In genomic region chr13:51620165-51620983, GRCh38 we compare ENCODE assay signal across 12 cellular contexts. TPM values are rescaled to one million over a fixed set of nuclear protein-coding genes. Genes with fewer than 3 reads are reported as not detected.
DNase-seq lines count a peak whose midpoint lies in the region; ATAC-seq, FAIRE-seq and TF ChIP-seq lines count a peak whose summit lies in the region.
"Had no signal": no experiment of that assay in that cellular context is flagged by ENCODE, and none has a peak within 500 bp of the region (broad histone marks: within the 10 kb centered on the region; RNA-seq: fewer than 3 reads in every experiment).

No MANE protein-coding gene starts in this region.

- H3K36me3 ChIP-seq in gastrocnemius medialis (no peaks in the 10 kb centered on the region), kidney (ENCODE audit: control insufficient read depth in 1 of 2, insufficient read depth in 2 of 2, low read length in 2 of 2) (no peaks in the 10 kb centered on the region)

- no peaks in the 10 kb centered on the region for H3K9me3 ChIP-seq in T-helper 17 cell (ENCODE audit: control insufficient read depth, low read length, poor library complexity, severe bottlenecking)
- no peaks in the 10 kb centered on the region for H3K9me3 ChIP-seq in gastrocnemius medialis
- no peaks in the 10 kb centered on the region for H3K9me3 ChIP-seq in kidney (ENCODE audit: control insufficient read depth in 1 of 2, low read length in 2 of 2)

- ATAC-seq in T-helper 17 cell, result no peak
- peak; percentile 36 to 47 for ATAC-seq in gastrocnemius medialis
- no peak for ATAC-seq in HG02884 (IDR thresholded peaks at IDR 0.05; ENCODE audit: unreplicated experiment)

- in situ Hi-C loops in gastrocnemius medialis (cut with MboI; ENCODE audit: low sequenced_read_pairs in 4 of 4), result no loop called here

- H3K4me1 Mint-ChIP-seq in T-helper 17 cell, result peaks cover 51% of the 10 kb centered on the region

- H3K9ac ChIP-seq in kidney (ENCODE audit: low read length in 2 of 2), result no peak overlapping the region

- H3K27me3 Mint-ChIP-seq in T-helper 17 cell, result no peaks in the 10 kb centered on the region

- no peak overlapping the region for H3K27ac ChIP-seq in gastrocnemius medialis
- no peak overlapping the region for H3K27ac ChIP-seq in kidney (ENCODE audit: low read depth in 2 of 2, low read length in 2 of 2)
- H3K27ac ChIP-seq: C4-2B, hepatocyte had no signal

- H3K4me3 ChIP-seq in gastrocnemius medialis (no peak overlapping the region), kidney (ENCODE audit: low read length in 2 of 2) (no peak overlapping the region)
- H3K4me3 ChIP-seq: hepatocyte had no signal

- TF ChIP-seq CTCF in gastrocnemius medialis (IDR thresholded peaks at IDR 0.05 in 4 of 5, conservative IDR thresholded peaks at IDR 0.05 in 1 of 5) (no peak), kidney (IDR thresholded peaks at IDR 0.05; ENCODE audit: borderline replicate concordance, extremely low read depth, insufficient read depth) (no peak)

- FAIRE-seq in kidney (lab: Jason Lieb, UNC), result no peak

- peak overlapping the region; percentile 45 for H3K27ac Mint-ChIP-seq in T-helper 17 cell

- no peaks in the 10 kb centered on the region for H3K27me3 ChIP-seq in gastrocnemius medialis
- H3K27me3 ChIP-seq: hepatocyte had no signal

- intact Hi-C loops in gastrocnemius medialis (cut with DNase I; ENCODE audit: low total_unique reads), result no loop called here
- intact Hi-C loops in kidney (cut with DNase I), result no loop called here

- peak; percentile 82 for DNase-seq in DMS53 (lab: John Stamatoyannopoulos, UW)
- no peak for DNase-seq in T-helper 17 cell
- DNase-seq in globus pallidus (ENCODE audit: low spot score), result peak; percentile 70
- DNase-seq in gastrocnemius medialis, result peak in 1 of 2 donors; percentile 20
- DNase-seq in SIG-M5 treated with dmso at 0.1 percent for 504 hours (lab: John Stamatoyannopoulos, UW; ENCODE audit: unreplicated experiment), result no peak
- no peak for DNase-seq in kidney
- no peak for DNase-seq in NCI-H2171 (lab: John Stamatoyannopoulos, UW)
- DNase-seq: central memory CD4-positive, alpha-beta T cell; NCI-H774 had no signal

- H3K4me3 Mint-ChIP-seq in T-helper 17 cell, result no peak overlapping the region

- H3K36me3 Mint-ChIP-seq in T-helper 17 cell (ENCODE audit: low read depth), result peaks cover 4% of the 10 kb centered on the region

- H3K4me1 ChIP-seq in gastrocnemius medialis, result peaks cover 0 to 11% of the 10 kb centered on the region in 2 donors
- H3K4me1 ChIP-seq in kidney (ENCODE audit: control insufficient read depth in 1 of 2, insufficient read depth in 1 of 2, low read depth in 1 of 2, low read length in 2 of 2), result peaks cover 11 to 13% of the 10 kb centered on the region in 2 donors

- no peak for TF ChIP-seq POLR2A in gastrocnemius medialis (IDR thresholded peaks at IDR 0.05)

RNA-seq across cellular contexts. Expression of gene WDFY2, which starts 36.1 kb away (rescaled TPM):
- total RNA-seq in T-helper 17 cell (10 to 100 TPM; 41.5 to 52.2 TPM), gastrocnemius medialis (1 to 10 TPM in 2 of 4 donors, under 1 TPM in 2; 0.98 to 2.8 (median 1.7) TPM), kidney (13.0 TPM)
- 4.8 TPM for polyA plus RNA-seq in kidney (ENCODE audit: insufficient read depth, low read depth, low replicate concordance)

Comparison
In these comparisons a context has a peak if more than half of its experiments do, and no peak if none do; other contexts are left out.
1. DNase-seq: peak in DMS53 (single experiment) and globus pallidus (single experiment); none in T-helper 17 cell (0 of 3), SIG-M5 treated with dmso at 0.1 percent for 504 hours (single experiment), kidney (single experiment) and NCI-H2171 (single experiment).
2. ATAC-seq: peak in gastrocnemius medialis (2 of 2); none in T-helper 17 cell (single experiment) and HG02884 (single experiment).